In the genomic region with DNA sequence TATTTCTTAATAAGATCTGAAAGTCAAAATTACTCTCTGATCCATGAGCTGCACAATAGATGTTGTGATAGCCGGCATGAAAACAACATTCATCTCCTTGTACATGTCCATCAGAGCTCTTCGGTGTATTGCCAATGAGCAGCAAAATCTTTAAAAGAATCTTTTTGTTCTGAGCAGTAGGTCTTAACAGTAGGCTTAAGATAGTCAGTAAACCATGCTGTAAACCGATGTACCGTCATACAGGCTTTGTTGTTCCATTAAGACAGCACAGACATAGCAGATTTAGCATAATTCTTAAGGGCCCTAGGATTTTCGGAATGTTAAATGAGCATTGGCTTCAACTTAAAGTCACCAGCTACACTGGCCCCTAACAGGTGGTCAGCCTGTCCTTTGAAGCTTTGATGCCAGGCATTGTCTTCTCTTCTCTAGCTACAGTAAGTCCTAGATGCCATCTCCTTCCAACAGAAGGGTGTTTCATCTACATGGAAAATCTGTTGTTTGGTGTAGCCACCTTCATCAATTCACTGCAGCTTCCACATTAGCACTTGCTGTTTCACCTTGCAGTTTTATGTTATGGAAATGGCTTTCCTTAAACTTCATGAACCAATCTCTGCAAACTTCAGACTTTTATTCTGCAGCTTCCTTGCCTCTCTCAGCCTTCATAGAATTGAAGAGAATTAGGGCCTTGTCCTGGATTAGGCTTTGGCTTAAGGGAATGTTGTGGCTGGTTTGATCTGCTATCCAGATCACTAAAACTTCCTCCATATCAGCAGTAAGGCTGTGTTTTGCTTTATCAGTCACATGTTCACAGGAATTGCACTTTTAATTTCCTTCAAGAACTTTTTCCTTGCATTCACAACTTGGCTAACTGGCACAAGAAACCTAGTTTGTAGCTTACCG, we compare ENCODE assay signal across 18 cellular contexts. TPM values are rescaled to one million over a fixed set of nuclear protein-coding genes. Genes with fewer than 3 reads are reported as not detected.
DNase-seq lines count a peak whose midpoint lies in the region; ATAC-seq and TF ChIP-seq lines count a peak whose summit lies in the region.
"Had no signal": no experiment of that assay in that cellular context is flagged by ENCODE, and none has a peak within 500 bp of the region (broad histone marks: within the 10 kb centered on the region; RNA-seq: fewer than 3 reads in every experiment).

No MANE protein-coding gene starts in this region.

- H3K36me3 ChIP-seq in left ventricle myocardium inferior, result no peaks in the 10 kb centered on the region
- H3K36me3 ChIP-seq in esophagus muscularis mucosa, result peaks cover 0 to 20% (median 0%) of the 10 kb centered on the region in 4 donors

- no peak for TF ChIP-seq EP300 in esophagus muscularis mucosa (IDR thresholded peaks at IDR 0.05)

- H3K27me3 ChIP-seq in left ventricle myocardium inferior (ENCODE audit: low read depth) (no peaks in the 10 kb centered on the region), esophagus muscularis mucosa (no peaks in the 10 kb centered on the region)
- H3K27me3 ChIP-seq: BLaER1 had no signal

- no peak for DNase-seq in left ventricle myocardium inferior
- DNase-seq in left cardiac atrium, result no peak
- DNase-seq in esophagus muscularis mucosa (ENCODE audit: extremely low spot score), result peak; percentile 34
- peak; percentile 34 for DNase-seq in putamen (ENCODE audit: low spot score)
- DNase-seq in HUDEP-2 (lab: John Stamatoyannopoulos, UW; ENCODE audit: unreplicated experiment in 76 of 76), result no peak
- no peak for DNase-seq in activated CD8-positive, alpha-beta memory T cell treated with anti-CD3 and anti-CD28 coated beads for 24 hours
- DNase-seq: CD8-positive, alpha-beta memory T cell; DND-41; MV-4-11; NCI-H1417; NCI-H1930; NCI-H2171 treated with DMSO at 0.1 percent for 48 hours; NCI-H446 treated with DMSO at 0.1 percent for 48 hours; RPMI8226 had no signal

- H3K4me3 ChIP-seq in left ventricle myocardium inferior, result no peak overlapping the region
- H3K4me3 ChIP-seq in esophagus muscularis mucosa, result no peak overlapping the region
- H3K4me3 ChIP-seq: BLaER1, GM23338 had no signal

- H3K27ac ChIP-seq in left ventricle myocardium inferior (replicated peaks) (peak overlapping the region; percentile 60), esophagus muscularis mucosa (replicated peaks in 1 of 4) (no peak overlapping the region)
- H3K27ac ChIP-seq: BLaER1 had no signal

- 83% methylated on average over 6 of the region's 6 CpGs for WGBS in esophagus muscularis mucosa

- ATAC-seq in left cardiac atrium (no peak), GM21825 (IDR thresholded peaks at IDR 0.05; ENCODE audit: unreplicated experiment) (no peak)
- ATAC-seq: GM23338, HCT116 had no signal

- intact Hi-C loops in left ventricle myocardium inferior (cut with micrococcal nuclease) (no loop called here), left cardiac atrium (cut with DNase I) (no loop called here), esophagus muscularis mucosa (cut with DNase I) (loop anchor here (5.0 kb wide), 1 partner anchor 38 kb away; no protein-coding TSS in a partner anchor)

- no peaks in the 10 kb centered on the region for H3K9me3 ChIP-seq in left ventricle myocardium inferior (replicated peaks)
- no peaks in the 10 kb centered on the region for H3K9me3 ChIP-seq in esophagus muscularis mucosa

- H3K4me1 ChIP-seq in left ventricle myocardium inferior (peaks cover 38% of the 10 kb centered on the region), esophagus muscularis mucosa (peaks cover 18 to 46% (median 37%) of the 10 kb centered on the region in 4 donors)

- no peak for TF ChIP-seq POLR2A in esophagus muscularis mucosa (IDR thresholded peaks at IDR 0.05; ENCODE audit: low read depth)

- no peak for TF ChIP-seq CTCF in left ventricle myocardium inferior (IDR thresholded peaks at IDR 0.05; ENCODE audit: borderline replicate concordance)
- no peak for TF ChIP-seq CTCF in esophagus muscularis mucosa (IDR thresholded peaks at IDR 0.05)

RNA-seq across cellular contexts. Expression of gene RRP8, which starts 28.4 kb away (rescaled TPM):
- total RNA-seq in left ventricle myocardium inferior (19.2 TPM), left cardiac atrium (10 to 100 TPM; 14.2 to 18.0 TPM), esophagus muscularis mucosa (10 to 100 TPM; 12.4 to 34.0 (median 27.0) TPM)

RNA-seq across cellular contexts. Expression of gene ILK, which starts 28.5 kb away (rescaled TPM):
- 192 TPM for total RNA-seq in left ventricle myocardium inferior
- 100 to 1,000 TPM; 166 to 183 TPM for total RNA-seq in left cardiac atrium
- 100 to 1,000 TPM; 481 to 652 (median 606) TPM for total RNA-seq in esophagus muscularis mucosa

RNA-seq across cellular contexts. Expression of gene TAF10, which starts 37.0 kb away (rescaled TPM):
- total RNA-seq in left ventricle myocardium inferior (106 TPM), left cardiac atrium (100 to 1,000 TPM; 102 to 105 TPM), esophagus muscularis mucosa (10 to 100 TPM; 24.2 to 51.1 (median 43.4) TPM)

RNA-seq across cellular contexts. Expression of gene TPP1, which starts 44.2 kb away (rescaled TPM):
- total RNA-seq in left ventricle myocardium inferior (84.2 TPM), left cardiac atrium (10 to 100 TPM; 69.5 to 87.7 TPM), esophagus muscularis mucosa (10 to 100 TPM; 44.4 to 71.5 (median 54.9) TPM)

Comparison
In these comparisons a context has a peak if more than half of its experiments do, and no peak if none do; other contexts are left out.
1. DNase-seq: peak in esophagus muscularis mucosa (single experiment) and putamen (single experiment); none in left ventricle myocardium inferior (single experiment), left cardiac atrium (single experiment), HUDEP-2 (0 of 76) and activated CD8-positive, alpha-beta memory T cell treated with anti-CD3 and anti-CD28 coated beads for 24 hours (single experiment).